ENCODE assay signal across 19 cellular contexts in genomic region chr7:55502209-55502608, GRCh38.
DNase-seq lines count a peak whose midpoint lies in the region; ATAC-seq and TF ChIP-seq lines count a peak whose summit lies in the region.
"Had no signal": no experiment of that assay in that cellular context is flagged by ENCODE, and none has a peak within 500 bp of the region (broad histone marks: within the 10 kb centered on the region; RNA-seq: fewer than 3 reads in every experiment).

No MANE protein-coding gene starts in this region.

- H3K4me3 ChIP-seq in endodermal cell (ENCODE audit: low read length): no peak overlapping the region

- no peak overlapping the region for H3K4me3 Mint-ChIP-seq in endodermal cell
- H3K4me3 Mint-ChIP-seq in stimulated activated effector memory CD8-positive, alpha-beta T cell treated with anti-CD3 and anti-CD28 coated beads, Interleukin-12 subunit alpha, Interleukin-12 subunit beta, amount 100 ng/mL, for 72 hours: no peak overlapping the region
- no peak overlapping the region for H3K4me3 Mint-ChIP-seq in activated naive CD4-positive, alpha-beta T cell treated with anti-CD3 and anti-CD28 coated beads, Interleukin-2, amount 10 ng/mL, durations not matched to agents 7 days and 5 days
- H3K4me3 Mint-ChIP-seq: activated CD4-positive, alpha-beta memory T cell treated with anti-CD3 and anti-CD28 coated beads, Interleukin-2, amount 10 ng/mL, durations not matched to agents 7 days and 5 days; activated naive CD8-positive, alpha-beta T cell treated with anti-CD3 and anti-CD28 coated beads for 36 hours; activated T-cell treated with anti-CD3 and anti-CD28 coated beads, Interleukin-2, amount 50 U/mL, for 24 hours; naive B cell had no signal

- no peak overlapping the region for H3K9ac ChIP-seq in endodermal cell (ENCODE audit: extremely low read depth, low read length, poor library complexity, severe bottlenecking)

- ATAC-seq in stimulated activated effector memory CD8-positive, alpha-beta T cell treated with anti-CD3 and anti-CD28 coated beads, Interleukin-12 subunit alpha, Interleukin-12 subunit beta, amount 100 ng/mL, for 72 hours: no peak
- no peak for ATAC-seq in GM19467 (IDR thresholded peaks at IDR 0.05; ENCODE audit: unreplicated experiment)
- ATAC-seq in HG02571 (IDR thresholded peaks at IDR 0.05; ENCODE audit: unreplicated experiment): no peak

- no peaks in the 10 kb centered on the region for H3K27me3 Mint-ChIP-seq in endodermal cell (ENCODE audit: insufficient read depth)
- no peaks in the 10 kb centered on the region for H3K27me3 Mint-ChIP-seq in activated naive CD4-positive, alpha-beta T cell treated with anti-CD3 and anti-CD28 coated beads, Interleukin-2, amount 10 ng/mL, durations not matched to agents 7 days and 5 days
- H3K27me3 Mint-ChIP-seq: activated CD4-positive, alpha-beta memory T cell treated with anti-CD3 and anti-CD28 coated beads, Interleukin-2, amount 10 ng/mL, durations not matched to agents 7 days and 5 days; activated naive CD8-positive, alpha-beta T cell treated with anti-CD3 and anti-CD28 coated beads for 36 hours; activated T-cell treated with anti-CD3 and anti-CD28 coated beads, Interleukin-2, amount 50 U/mL, for 24 hours; naive B cell had no signal

- H3K9me3 ChIP-seq in endodermal cell (ENCODE audit: control insufficient read depth, low read length): no peaks in the 10 kb centered on the region
- H3K9me3 ChIP-seq: BE2C had no signal

- 96 to 99% methylated on average over 8 to 9 of the region's 9 CpGs for WGBS in endodermal cell (ENCODE audit: insufficient coverage in 1 of 2, insufficient read length in 1 of 2), 2 experiments

- no peak overlapping the region for H3K27ac ChIP-seq in endodermal cell (ENCODE audit: low read depth, low read length)
- H3K27ac ChIP-seq: 22Rv1 had no signal

- TF ChIP-seq CTCF in endodermal cell (conservative IDR thresholded peaks at IDR 0.05): no peak

- peaks cover 22% of the 10 kb centered on the region for H3K4me1 Mint-ChIP-seq in endodermal cell
- peaks cover 61% of the 10 kb centered on the region for H3K4me1 Mint-ChIP-seq in stimulated activated effector memory CD8-positive, alpha-beta T cell treated with anti-CD3 and anti-CD28 coated beads, Interleukin-12 subunit alpha, Interleukin-12 subunit beta, amount 100 ng/mL, for 72 hours
- peaks cover 26% of the 10 kb centered on the region for H3K4me1 Mint-ChIP-seq in activated naive CD4-positive, alpha-beta T cell treated with anti-CD3 and anti-CD28 coated beads, Interleukin-2, amount 10 ng/mL, durations not matched to agents 7 days and 5 days

- H3K27ac Mint-ChIP-seq in endodermal cell: peak overlapping the region; percentile 41
- H3K27ac Mint-ChIP-seq in stimulated activated effector memory CD8-positive, alpha-beta T cell treated with anti-CD3 and anti-CD28 coated beads, Interleukin-12 subunit alpha, Interleukin-12 subunit beta, amount 100 ng/mL, for 72 hours: peak overlapping the region; percentile 75
- H3K27ac Mint-ChIP-seq in activated naive CD4-positive, alpha-beta T cell treated with anti-CD3 and anti-CD28 coated beads, Interleukin-2, amount 10 ng/mL, durations not matched to agents 7 days and 5 days: no peak overlapping the region
- H3K27ac Mint-ChIP-seq: activated CD4-positive, alpha-beta memory T cell treated with anti-CD3 and anti-CD28 coated beads, Interleukin-2, amount 10 ng/mL, durations not matched to agents 7 days and 5 days; activated naive CD8-positive, alpha-beta T cell treated with anti-CD3 and anti-CD28 coated beads for 36 hours; activated T-cell treated with anti-CD3 and anti-CD28 coated beads, Interleukin-2, amount 50 U/mL, for 24 hours had no signal

- no peaks in the 10 kb centered on the region for H3K9me3 Mint-ChIP-seq in endodermal cell
- H3K9me3 Mint-ChIP-seq in stimulated activated effector memory CD8-positive, alpha-beta T cell treated with anti-CD3 and anti-CD28 coated beads, Interleukin-12 subunit alpha, Interleukin-12 subunit beta, amount 100 ng/mL, for 72 hours: no peaks in the 10 kb centered on the region
- no peaks in the 10 kb centered on the region for H3K9me3 Mint-ChIP-seq in activated naive CD4-positive, alpha-beta T cell treated with anti-CD3 and anti-CD28 coated beads, Interleukin-2, amount 10 ng/mL, durations not matched to agents 7 days and 5 days
- H3K9me3 Mint-ChIP-seq: activated CD4-positive, alpha-beta memory T cell treated with anti-CD3 and anti-CD28 coated beads, Interleukin-2, amount 10 ng/mL, durations not matched to agents 7 days and 5 days; activated naive CD8-positive, alpha-beta T cell treated with anti-CD3 and anti-CD28 coated beads for 36 hours; activated T-cell treated with anti-CD3 and anti-CD28 coated beads, Interleukin-2, amount 50 U/mL, for 24 hours; naive B cell had no signal

- H3K36me3 Mint-ChIP-seq in endodermal cell (ENCODE audit: low read depth): no peaks in the 10 kb centered on the region
- H3K36me3 Mint-ChIP-seq in stimulated activated effector memory CD8-positive, alpha-beta T cell treated with anti-CD3 and anti-CD28 coated beads, Interleukin-12 subunit alpha, Interleukin-12 subunit beta, amount 100 ng/mL, for 72 hours: peaks cover 18% of the 10 kb centered on the region
- H3K36me3 Mint-ChIP-seq in activated naive CD4-positive, alpha-beta T cell treated with anti-CD3 and anti-CD28 coated beads, Interleukin-2, amount 10 ng/mL, durations not matched to agents 7 days and 5 days: peaks cover 22% of the 10 kb centered on the region
- H3K36me3 Mint-ChIP-seq: naive B cell had no signal

- DNase-seq in NCI-H1417 (lab: John Stamatoyannopoulos, UW) (peak in 2 of 3 experiments; percentile 11 to 63), NCI-H1417 treated with DMSO at 0.1 percent for 48 hours (lab: John Stamatoyannopoulos, UW) (no peak), NCI-H2107 treated with DMSO at 0.1 percent for 48 hours (lab: John Stamatoyannopoulos, UW; ENCODE audit: unreplicated experiment) (peak; percentile 89), endodermal cell (no peak)
- no peak for DNase-seq in stimulated activated effector memory CD8-positive, alpha-beta T cell treated with anti-CD3 and anti-CD28 coated beads, Interleukin-12 subunit alpha, Interleukin-12 subunit beta, amount 100 ng/mL, for 72 hours (ENCODE audit: low spot score in 2 of 2)
- no peak for DNase-seq in activated naive CD4-positive, alpha-beta T cell treated with anti-CD3 and anti-CD28 coated beads, Interleukin-2, amount 10 ng/mL, durations not matched to agents 7 days and 5 days
- DNase-seq: activated CD4-positive, alpha-beta memory T cell treated with anti-CD3 and anti-CD28 coated beads, Interleukin-2, amount 10 ng/mL, durations not matched to agents 7 days and 5 days; activated naive CD8-positive, alpha-beta T cell treated with anti-CD3 and anti-CD28 coated beads for 36 hours; activated T-cell treated with anti-CD3 and anti-CD28 coated beads, Interleukin-2, amount 50 U/mL, for 24 hours; BE2C; cortex of kidney; DMS 273 treated with DMSO at 0.1 percent for 48 hours; naive B cell; NCI-H446 treated with DMSO at 0.1 percent for 48 hours; Right ventricle myocardium superior; T-helper 1 cell had no signal

- no peaks in the 10 kb centered on the region for H3K4me1 ChIP-seq in endodermal cell (ENCODE audit: control insufficient read depth, insufficient read depth, low read length)

- no peaks in the 10 kb centered on the region for H3K36me3 ChIP-seq in endodermal cell (ENCODE audit: control insufficient read depth, insufficient read depth, low read length)
- H3K36me3 ChIP-seq: BE2C had no signal

- H3K27me3 ChIP-seq in endodermal cell (ENCODE audit: control insufficient read depth, insufficient read depth, low read length, poor library complexity, severe bottlenecking): no peaks in the 10 kb centered on the region
- H3K27me3 ChIP-seq: BE2C had no signal

- CTCF ChIA-PET in activated naive CD4-positive, alpha-beta T cell treated with anti-CD3 and anti-CD28 coated beads, Interleukin-2, amount 10 ng/mL, durations not matched to agents 7 days and 5 days (lab: Charles Lee): interaction anchor here (1.3 kb wide), 1 partner anchor 30 kb away, joined by 3 read pairs; no protein-coding TSS in a partner anchor

Comparison
In these comparisons a context has a peak if more than half of its experiments do, and no peak if none do; other contexts are left out.
1. DNase-seq: peak in NCI-H1417 (2 of 3) and NCI-H2107 treated with DMSO at 0.1 percent for 48 hours (single experiment); none in NCI-H1417 treated with DMSO at 0.1 percent for 48 hours (single experiment), endodermal cell (single experiment), stimulated activated effector memory CD8-positive, alpha-beta T cell treated with anti-CD3 and anti-CD28 coated beads, Interleukin-12 subunit alpha, Interleukin-12 subunit beta, amount 100 ng/mL, for 72 hours (0 of 2) and activated naive CD4-positive, alpha-beta T cell treated with anti-CD3 and anti-CD28 coated beads, Interleukin-2, amount 10 ng/mL, durations not matched to agents 7 days and 5 days (single experiment).